9 cellular contexts compared by ENCODE assay signal in genomic region chr7:128381161-128381821, GRCh38. TPM values are rescaled to one million over a fixed set of nuclear protein-coding genes. Genes with fewer than 3 reads are reported as not detected.
DNase-seq lines count a peak whose midpoint lies in the region; TF ChIP-seq lines count a peak whose summit lies in the region.
"Had no signal": no experiment of that assay in that cellular context is flagged by ENCODE, and none has a peak within 500 bp of the region (broad histone marks: within the 10 kb centered on the region; RNA-seq: fewer than 3 reads in every experiment).

No MANE protein-coding gene starts in this region.

- H3K4me3 Mint-ChIP-seq in nephron progenitor cell, result no peak overlapping the region

- H3K4me1 ChIP-seq in OCI-LY3 (ENCODE audit: low read length), result no peaks in the 10 kb centered on the region; the same call in 1 of the 2 replicates
- no peaks in the 10 kb centered on the region for H3K4me1 ChIP-seq in tibial nerve

- no peak for TF ChIP-seq POLR2A in tibial nerve (IDR thresholded peaks at IDR 0.05)

- H3K27ac ChIP-seq in OCI-LY3 (ENCODE audit: low read length), result no peak overlapping the region
- H3K27ac ChIP-seq in tibial nerve, result no peak overlapping the region

- H3K4me3 ChIP-seq in GM12865 (ENCODE audit: low read depth, low read length), result no peak overlapping the region
- no peak overlapping the region for H3K4me3 ChIP-seq in OCI-LY3 (ENCODE audit: low read length)
- no peak overlapping the region for H3K4me3 ChIP-seq in tibial nerve

- no peaks in the 10 kb centered on the region for H3K27me3 ChIP-seq in OCI-LY3 (ENCODE audit: low read depth, low read length)
- H3K27me3 ChIP-seq in tibial nerve, result no peaks in the 10 kb centered on the region

- no peaks in the 10 kb centered on the region for H3K36me3 Mint-ChIP-seq in nephron progenitor cell (ENCODE audit: low read depth)

- no peak overlapping the region for H3K4me2 ChIP-seq in OCI-LY3 (ENCODE audit: low read length)

- no peaks in the 10 kb centered on the region for H4K20me1 ChIP-seq in OCI-LY3 (ENCODE audit: insufficient read depth, low read length)

- peaks cover 16% of the 10 kb centered on the region for H3K27me3 Mint-ChIP-seq in nephron progenitor cell (ENCODE audit: low read depth, poor library complexity)

- H3K36me3 ChIP-seq in OCI-LY3 (replicated peaks; ENCODE audit: low read depth, low read length), result no peaks in the 10 kb centered on the region
- no peaks in the 10 kb centered on the region for H3K36me3 ChIP-seq in tibial nerve

- no peak overlapping the region for H3K9ac ChIP-seq in OCI-LY3 (ENCODE audit: low read length)

- TF ChIP-seq CTCF in GM12865 (IDR thresholded peaks at IDR 0.05; ENCODE audit: insufficient read depth, low read depth, low read length, missing control alignments) (peak; percentile 64), OCI-LY3 (IDR thresholded peaks at IDR 0.05; ENCODE audit: low read depth, low read length) (peak; percentile 79), nephron progenitor cell (IDR thresholded peaks at IDR 0.05) (peak; percentile 54), tibial nerve (IDR thresholded peaks at IDR 0.05) (no peak)

- no peaks in the 10 kb centered on the region for H3K79me2 ChIP-seq in OCI-LY3 (ENCODE audit: low read length)

- H2AFZ ChIP-seq in OCI-LY3 (ENCODE audit: low read depth, low read length), result no peak overlapping the region

- no peaks in the 10 kb centered on the region for H3K9me3 Mint-ChIP-seq in nephron progenitor cell

- TF ChIP-seq EP300 in tibial nerve (IDR thresholded peaks at IDR 0.05), result no peak

- peaks cover 31% of the 10 kb centered on the region for H3K4me1 Mint-ChIP-seq in nephron progenitor cell

- H3K9me3 ChIP-seq in OCI-LY3 (ENCODE audit: insufficient read depth, low read length), result no peaks in the 10 kb centered on the region
- H3K9me3 ChIP-seq in tibial nerve, result no peaks in the 10 kb centered on the region

- no peak overlapping the region for H3K27ac Mint-ChIP-seq in nephron progenitor cell

- 67 to 72% methylated on average over 19 of the region's 19 CpGs for WGBS in tibial nerve, 2 donors

- DNase-seq in GM12865 (ENCODE audit: low read depth), result peak; percentile 36
- DNase-seq in dermis blood vessel endothelial cell, result peak; percentile 30
- peak; percentile 57 for DNase-seq in nephron progenitor cell
- no peak for DNase-seq in tibial nerve (ENCODE audit: low spot score in 2 of 2)
- no peak for DNase-seq in LoVo (ENCODE audit: low spot score)
- DNase-seq in activated CD4-positive, CD25-positive, alpha-beta regulatory T cell (lab: John Stamatoyannopoulos, UW), result no peak
- DNase-seq in C1 segment of cervical spinal cord (lab: John Stamatoyannopoulos, UW), result no peak

RNA-seq across cellular contexts. Expression of gene PRRT4, which starts 19.8 kb away (rescaled TPM):
- total RNA-seq in dermis blood vessel endothelial cell (not detected in 2 replicates), tibial nerve (1 to 10 TPM in 2 of 4 donors, under 1 TPM in 2; 0.78 to 6.6 (median 2.6) TPM)
- total RNA-seq: M059J had no signal

RNA-seq across cellular contexts. Expression of gene IMPDH1, which starts 28.5 kb away (rescaled TPM):
- 59.6 and 107 TPM in 2 replicates for total RNA-seq in dermis blood vessel endothelial cell
- 100 to 1,000 TPM in 1 of 4 donors, 10 to 100 TPM in 3; 50.2 to 102 (median 74.0) TPM for total RNA-seq in tibial nerve

RNA-seq across cellular contexts. Expression of gene RBM28, which starts 37.6 kb away (rescaled TPM):
- total RNA-seq in dermis blood vessel endothelial cell (14.6 and 26.9 TPM in 2 replicates), tibial nerve (10 to 100 TPM; 25.1 to 89.4 (median 51.0) TPM)

Comparison
In these comparisons a context has a peak if more than half of its experiments do, and no peak if none do; other contexts are left out.
1. DNase-seq: peak in GM12865 (single experiment), dermis blood vessel endothelial cell (single experiment) and nephron progenitor cell (single experiment); none in tibial nerve (0 of 2), LoVo (single experiment), activated CD4-positive, CD25-positive, alpha-beta regulatory T cell (0 of 4) and C1 segment of cervical spinal cord (0 of 14).
2. CTCF ChIP-seq: peak in GM12865 (single experiment), OCI-LY3 (single experiment) and nephron progenitor cell (single experiment); none in tibial nerve (0 of 5).